8 cellular contexts compared by ENCODE assay signal in genomic region chr9:40106783-40107248, GRCh38.
DNase-seq lines count a peak whose midpoint lies in the region; ATAC-seq and TF ChIP-seq lines count a peak whose summit lies in the region.
"Not testable (repeated sequence)": the region's sequence is repeated elsewhere in the genome, so short reads cannot be mapped to it uniquely, and the experiment has no call there.

No MANE protein-coding gene starts in this region.

- in situ Hi-C loops in brain microvascular endothelial cell (cut with HindIII; ENCODE audit: low pct_ligation_motif_present, low sequenced_read_pairs) = not testable (repeated sequence)

- H3K36me3 ChIP-seq in DND-41 (ENCODE audit: insufficient read depth, low read length); PC-9 (ENCODE audit: low read depth); brain microvascular endothelial cell (replicated peaks); esophagus squamous epithelium; kidney epithelial cell (ENCODE audit: control insufficient read depth, insufficient read depth, low read length); sigmoid colon; upper lobe of right lung: not testable (repeated sequence)

- not testable (repeated sequence) for H3K4me3 ChIP-seq in DND-41 (ENCODE audit: low read depth in 1 of 2, low read length in 2 of 2); PC-9
- peak overlapping the region; percentile 50 for H3K4me3 ChIP-seq in brain microvascular endothelial cell (ENCODE audit: low read depth, low read length)
- peak overlapping the region in 3 of 4 donors; percentile 23 to 72 (median 65) for H3K4me3 ChIP-seq in esophagus squamous epithelium
- H3K4me3 ChIP-seq in kidney epithelial cell (ENCODE audit: low read depth, low read length) = peak overlapping the region; percentile 76
- H3K4me3 ChIP-seq in sigmoid colon = peak overlapping the region in 3 of 4 donors; percentile 29 to 53 (median 43)
- H3K4me3 ChIP-seq in upper lobe of right lung = peak overlapping the region; percentile 51

- not testable (repeated sequence) for H2AFZ ChIP-seq in DND-41 (ENCODE audit: low read depth, low read length); PC-9

- intact Hi-C loops in PC-9 (cut with micrococcal nuclease; ENCODE audit: unreplicated experiment); esophagus squamous epithelium (cut with DNase I); sigmoid colon (cut with DNase I); upper lobe of right lung (cut with DNase I): not testable (repeated sequence)

- H3K27me3 ChIP-seq in DND-41 (ENCODE audit: insufficient read depth, low read length, poor library complexity); PC-9 (ENCODE audit: insufficient read depth, low read depth); brain microvascular endothelial cell (replicated peaks); esophagus squamous epithelium; kidney epithelial cell (ENCODE audit: control insufficient read depth, insufficient read depth, low read length); sigmoid colon; upper lobe of right lung: not testable (repeated sequence)

- TF ChIP-seq EP300 in sigmoid colon (IDR thresholded peaks at IDR 0.05) = not testable (repeated sequence)

- not testable (repeated sequence) for TF ChIP-seq CTCF in DND-41 (IDR thresholded peaks at IDR 0.05; ENCODE audit: borderline replicate concordance, extremely low read depth, low read length, poor library complexity, severe bottlenecking); PC-9 (conservative IDR thresholded peaks at IDR 0.05); brain microvascular endothelial cell (IDR thresholded peaks at IDR 0.05; ENCODE audit: low read depth, low read length, missing control alignments); esophagus squamous epithelium (IDR thresholded peaks at IDR 0.05); kidney epithelial cell (IDR thresholded peaks at IDR 0.05; ENCODE audit: insufficient read depth, low read length, poor library complexity, severe bottlenecking); sigmoid colon (IDR thresholded peaks at IDR 0.05); upper lobe of right lung (IDR thresholded peaks at IDR 0.05)

- not testable (repeated sequence) for H3K9me2 ChIP-seq in PC-9 (ENCODE audit: insufficient read depth)

- H3K27ac ChIP-seq in DND-41 (ENCODE audit: low read length); PC-9; brain microvascular endothelial cell; upper lobe of right lung: not testable (repeated sequence)
- H3K27ac ChIP-seq in esophagus squamous epithelium = peak overlapping the region in 3 of 4 donors; percentile 34 to 89 (median 71)
- peak overlapping the region in 1 of 4 donors; percentile 79 for H3K27ac ChIP-seq in sigmoid colon

- not testable (repeated sequence) for H4K20me1 ChIP-seq in DND-41 (ENCODE audit: insufficient read depth, low read length); PC-9 (ENCODE audit: insufficient read depth)

- POLR2A ChIA-PET in PC-9 (lab: Charles Lee; ENCODE audit: unreplicated experiment) = not testable (repeated sequence)

- ATAC-seq in DND-41 (ENCODE audit: insufficient read depth, low read depth); upper lobe of right lung: not testable (repeated sequence)

- not testable (repeated sequence) for H3K79me2 ChIP-seq in DND-41 (ENCODE audit: insufficient read depth, low read length); PC-9 (ENCODE audit: low read depth)

- DNase-seq in DND-41 = peak; percentile 3
- not testable (repeated sequence) for DNase-seq in PC-9; brain microvascular endothelial cell; esophagus squamous epithelium (lab: John Stamatoyannopoulos, UW); kidney epithelial cell (ENCODE audit: low read depth); sigmoid colon; upper lobe of right lung
- DNase-seq in activated T-cell treated with anti-CD3 and anti-CD28 coated beads, Interleukin-2, amount 50 U/mL, for 1 hour = peak; percentile 38

- TSS peak; percentile 56 for BruUV-seq in PC-9 (replicated peaks; lab: Mats Ljungman, UMichigan)

- CTCF ChIA-PET in PC-9 (lab: Charles Lee) = not testable (repeated sequence)

- not testable (repeated sequence) for H3F3A ChIP-seq in PC-9 (ENCODE audit: insufficient read depth, low read depth)

- WGBS in esophagus squamous epithelium, 2 donors = no CpG with 5 or more reads among the region's 33 CpGs
- 2% methylated on average over 11 of the region's 33 CpGs; no CpG with 5 or more reads in 1 of the 2 donors for WGBS in sigmoid colon, 2 donors

- H3K9ac ChIP-seq in DND-41 (ENCODE audit: low read depth, low read length) = not testable (repeated sequence)

- H3K9me3 ChIP-seq in DND-41 (ENCODE audit: insufficient read depth, low read length, severe bottlenecking); PC-9 (ENCODE audit: insufficient read depth, low read depth); esophagus squamous epithelium; sigmoid colon; upper lobe of right lung: not testable (repeated sequence)

- not testable (repeated sequence) for H3K4me2 ChIP-seq in DND-41 (ENCODE audit: insufficient read depth, low read length); PC-9

- not testable (repeated sequence) for TF ChIP-seq POLR2A in esophagus squamous epithelium (IDR thresholded peaks at IDR 0.05); sigmoid colon (IDR thresholded peaks at IDR 0.05)

- not testable (repeated sequence) for H3K4me1 ChIP-seq in DND-41 (ENCODE audit: insufficient read depth, low read length); PC-9 (replicated peaks; ENCODE audit: insufficient read depth); esophagus squamous epithelium; sigmoid colon; upper lobe of right lung
